13 cellular contexts compared by ENCODE assay signal in the genomic region with DNA sequence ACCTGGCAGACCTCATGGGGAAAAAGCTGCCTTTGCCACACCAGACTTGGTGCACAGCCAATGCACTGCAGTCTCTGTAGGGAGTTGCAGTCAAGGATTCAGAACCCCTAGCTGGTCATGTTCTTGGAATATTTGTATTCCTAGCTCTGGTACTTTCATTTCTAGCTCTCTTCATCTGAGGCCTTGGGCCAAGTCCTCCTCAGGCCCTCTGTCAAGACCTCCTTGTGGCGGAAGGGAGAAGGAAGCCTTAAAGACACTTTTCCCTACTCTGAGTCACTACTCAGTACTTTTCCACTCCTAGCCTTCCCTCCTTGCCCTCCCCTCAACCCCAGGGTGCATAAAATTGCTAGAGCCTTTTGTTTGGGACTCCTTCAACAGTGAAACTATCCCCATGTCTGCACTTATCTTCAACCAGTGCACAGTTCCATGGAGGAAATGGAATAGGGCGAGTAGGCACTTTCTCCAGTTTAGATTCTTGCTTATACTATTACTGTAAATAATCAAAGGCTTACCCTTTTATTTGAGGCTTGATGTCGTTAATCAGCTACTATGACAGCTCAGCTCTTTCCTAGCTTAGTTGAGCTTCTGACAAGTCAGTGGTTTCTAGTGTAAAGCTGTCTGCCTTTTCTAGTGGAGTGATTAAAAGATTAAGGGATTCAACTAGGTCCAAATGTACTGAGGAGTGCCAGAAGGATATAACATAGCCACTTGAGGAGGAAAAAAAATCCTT. TPM values are rescaled to one million over a fixed set of nuclear protein-coding genes. Genes with fewer than 3 reads are reported as not detected.
DNase-seq lines count a peak whose midpoint lies in the region; ATAC-seq and TF ChIP-seq lines count a peak whose summit lies in the region.
"Had no signal": no experiment of that assay in that cellular context is flagged by ENCODE, and none has a peak within 500 bp of the region (broad histone marks: within the 10 kb centered on the region; RNA-seq: fewer than 3 reads in every experiment).

No MANE protein-coding gene starts in this region.

- peak overlapping the region; percentile 35 for H3K9ac ChIP-seq in mesendoderm (ENCODE audit: low read length)

- peak overlapping the region; percentile 70 for H3K4ac ChIP-seq in mesendoderm (ENCODE audit: low read depth, low read length)

- no peak overlapping the region for H3K4me2 ChIP-seq in mesendoderm (ENCODE audit: low read length)

- no peaks in the 10 kb centered on the region for H3K36me3 ChIP-seq in mesendoderm (ENCODE audit: control insufficient read depth, insufficient read depth, low read length)

- no peak overlapping the region for H3K27ac Mint-ChIP-seq in stimulated activated effector memory CD8-positive, alpha-beta T cell treated with anti-CD3 and anti-CD28 coated beads, Interleukin-12 subunit alpha, Interleukin-12 subunit beta, amount 100 ng/mL, for 72 hours
- H3K27ac Mint-ChIP-seq: dendritic cell treated with granulocyte-macrophage colony-stimulating factor and Interleukin-4, amounts not matched to agents 40 ng/mL and 50 ng/mL, for 4 days had no signal

- peaks cover 11% of the 10 kb centered on the region for H3K4me1 ChIP-seq in mesendoderm (ENCODE audit: control insufficient read depth, low read depth, low read length)

- H3K4me3 ChIP-seq in choroid plexus epithelial cell (ENCODE audit: low read depth, low read length) (no peak overlapping the region), mesendoderm (ENCODE audit: low read length) (no peak overlapping the region)

- H2BK5ac ChIP-seq in mesendoderm (ENCODE audit: low read length): no peak overlapping the region

- H4K5ac ChIP-seq in mesendoderm (ENCODE audit: low read length): peak overlapping the region; percentile 90

- no peak overlapping the region for H3K4me3 Mint-ChIP-seq in stimulated activated effector memory CD8-positive, alpha-beta T cell treated with anti-CD3 and anti-CD28 coated beads, Interleukin-12 subunit alpha, Interleukin-12 subunit beta, amount 100 ng/mL, for 72 hours
- H3K4me3 Mint-ChIP-seq: dendritic cell treated with granulocyte-macrophage colony-stimulating factor and Interleukin-4, amounts not matched to agents 40 ng/mL and 50 ng/mL, for 4 days had no signal

- H2AK5ac ChIP-seq in mesendoderm (ENCODE audit: low read length): no peak overlapping the region

- H4K8ac ChIP-seq in mesendoderm (ENCODE audit: low read depth, low read length): no peak overlapping the region

- H3K56ac ChIP-seq in mesendoderm (ENCODE audit: low read length): peak overlapping the region; percentile 65

- DNase-seq in ELF-1 (ENCODE audit: low read depth, low spot score) (peak; percentile 69), NCI-H524 (lab: John Stamatoyannopoulos, UW) (peak; percentile 64 to 93), choroid plexus epithelial cell (ENCODE audit: low read depth) (peak; percentile 42), mesendoderm (peak; percentile 93), HuH-7.5 (ENCODE audit: low spot score) (no peak), GM20000 (ENCODE audit: low spot score) (no peak)
- no peak for DNase-seq in stimulated activated effector memory CD8-positive, alpha-beta T cell treated with anti-CD3 and anti-CD28 coated beads, Interleukin-12 subunit alpha, Interleukin-12 subunit beta, amount 100 ng/mL, for 72 hours (ENCODE audit: low spot score in 2 of 2)
- DNase-seq: activated effector memory CD4-positive, alpha-beta T cell treated with Interleukin-2 at 50 U/mL for 16 hours; DMS153; small intestine had no signal

- no peaks in the 10 kb centered on the region for H3K9me3 Mint-ChIP-seq in stimulated activated effector memory CD8-positive, alpha-beta T cell treated with anti-CD3 and anti-CD28 coated beads, Interleukin-12 subunit alpha, Interleukin-12 subunit beta, amount 100 ng/mL, for 72 hours
- H3K9me3 Mint-ChIP-seq: dendritic cell treated with granulocyte-macrophage colony-stimulating factor and Interleukin-4, amounts not matched to agents 40 ng/mL and 50 ng/mL, for 4 days had no signal

- H2BK120ac ChIP-seq in mesendoderm (ENCODE audit: low read depth, low read length): peak overlapping the region; percentile 39

- H3K23ac ChIP-seq in mesendoderm (ENCODE audit: low read length): no peak overlapping the region

- peak overlapping the region; percentile 90 for H3K18ac ChIP-seq in mesendoderm (ENCODE audit: low read length)

- H3K36me3 Mint-ChIP-seq in stimulated activated effector memory CD8-positive, alpha-beta T cell treated with anti-CD3 and anti-CD28 coated beads, Interleukin-12 subunit alpha, Interleukin-12 subunit beta, amount 100 ng/mL, for 72 hours: no peaks in the 10 kb centered on the region

- H3K79me1 ChIP-seq in mesendoderm (ENCODE audit: low read length): no peaks in the 10 kb centered on the region

- no peaks in the 10 kb centered on the region for H3K27me3 ChIP-seq in mesendoderm (ENCODE audit: insufficient read depth, low read length, poor library complexity)

- H3K79me2 ChIP-seq in mesendoderm (ENCODE audit: control insufficient read depth, insufficient read depth, low read length): no peaks in the 10 kb centered on the region

- WGBS in mesendoderm (ENCODE audit: extremely low coverage, insufficient coverage, low lambda C conversion rate): no CpG with 5 or more reads among the region's 3 CpGs

- peak overlapping the region; percentile 47 for H3K27ac ChIP-seq in mesendoderm (ENCODE audit: low read depth, low read length)
- H3K27ac ChIP-seq: VCaP had no signal

- H2BK15ac ChIP-seq in mesendoderm (replicated peaks; ENCODE audit: low read depth): peak overlapping the region; percentile 45

- TF ChIP-seq CTCF in choroid plexus epithelial cell (conservative IDR thresholded peaks at IDR 0.05; ENCODE audit: low read depth, low read length): peak; percentile 31
- no peak for TF ChIP-seq CTCF in GM20000 (IDR thresholded peaks at IDR 0.05; ENCODE audit: extremely low read depth, missing control alignments)

- no peak for ATAC-seq in HG03571 (IDR thresholded peaks at IDR 0.05; ENCODE audit: unreplicated experiment)
- no peak for ATAC-seq in stimulated activated effector memory CD8-positive, alpha-beta T cell treated with anti-CD3 and anti-CD28 coated beads, Interleukin-12 subunit alpha, Interleukin-12 subunit beta, amount 100 ng/mL, for 72 hours

- no peaks in the 10 kb centered on the region for H3K4me1 Mint-ChIP-seq in stimulated activated effector memory CD8-positive, alpha-beta T cell treated with anti-CD3 and anti-CD28 coated beads, Interleukin-12 subunit alpha, Interleukin-12 subunit beta, amount 100 ng/mL, for 72 hours

RNA-seq across cellular contexts. Expression of gene M1AP, which starts 15.8 kb away (rescaled TPM):
- 2.0 TPM for polyA plus RNA-seq in mesendoderm (2013, experiment 1 of 2)
- polyA plus RNA-seq in mesendoderm (2013, experiment 2 of 2): 2.0 TPM

RNA-seq across cellular contexts. Expression of gene SEMA4F, which starts 21.7 kb away (rescaled TPM):
- polyA plus RNA-seq in mesendoderm (2013, experiment 1 of 2): 1.0 TPM
- 1.4 TPM for polyA plus RNA-seq in mesendoderm (2013, experiment 2 of 2)

Comparison
In these comparisons a context has a peak if more than half of its experiments do, and no peak if none do; other contexts are left out.
1. DNase-seq: peak in ELF-1 (single experiment), NCI-H524 (2 of 2), choroid plexus epithelial cell (single experiment) and mesendoderm (single experiment); none in HuH-7.5 (single experiment), GM20000 (single experiment) and stimulated activated effector memory CD8-positive, alpha-beta T cell treated with anti-CD3 and anti-CD28 coated beads, Interleukin-12 subunit alpha, Interleukin-12 subunit beta, amount 100 ng/mL, for 72 hours (0 of 2).